In the genomic region with DNA sequence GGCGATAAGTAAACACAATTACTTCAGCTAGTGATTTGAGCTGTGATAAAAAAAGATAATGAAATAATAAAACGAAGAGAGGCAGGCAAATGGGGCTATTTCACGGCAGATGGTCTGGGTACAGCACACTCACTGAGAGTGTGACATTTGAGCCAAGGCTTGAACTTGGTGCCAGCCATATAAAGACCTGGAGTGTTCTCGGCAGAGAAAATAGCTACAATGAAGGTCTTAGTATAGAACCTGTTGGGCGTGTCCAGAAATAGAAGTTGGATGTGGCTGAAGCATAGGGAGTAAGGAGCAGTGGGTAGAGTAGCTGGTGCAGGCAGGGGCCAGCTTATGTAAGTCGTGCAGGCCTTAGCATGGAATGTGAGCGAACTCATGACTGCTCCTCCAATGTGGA, we compare ENCODE assay signal across 29 cellular contexts.
"Had no signal": no experiment of that assay in that cellular context is flagged by ENCODE, and none has a peak within 500 bp of the region (broad histone marks: within the 10 kb centered on the region; RNA-seq: fewer than 3 reads in every experiment).

No MANE protein-coding gene starts in this region.

- H3K27me3 Mint-ChIP-seq: stimulated activated naive B cell treated with anti-CD40 and anti-IgM and Interleukin-4, amounts not matched to agents 10 μg/mL and 1 μg/mL and 100 μg/mL, for 72 hours had no signal

- ATAC-seq: left cardiac atrium; left lung; lower lobe of right lung; naive thymus-derived CD8-positive, alpha-beta T cell; pancreas; right cardiac atrium; sciatic nerve; stimulated activated naive B cell treated with anti-CD40 and anti-IgM and Interleukin-4, amounts not matched to agents 10 μg/mL and 1 μg/mL and 100 μg/mL, for 72 hours; stimulated activated naive CD8-positive, alpha-beta T cell treated with anti-CD3 and anti-CD28 coated beads, Interleukin-15, Interleukin-2, amounts not matched to agents 100 U/mL and 50 U/mL, for 24 hours had no signal

- DNase-seq: kidney glomerular epithelial cell; left cardiac atrium; left lung; lower lobe of right lung; mammary epithelial cell; mesenchymal stem cell; naive thymus-derived CD8-positive, alpha-beta T cell; nucleus accumbens; pancreas; posterior cingulate gyrus; retina; right cardiac atrium; stimulated activated CD4-positive, alpha-beta T cell treated with anti-CD3 and anti-CD28 coated beads, Interleukin-12 subunit alpha, Interleukin-12 subunit beta, amount 100 ng/mL, for 4 hours; stimulated activated CD4-positive, alpha-beta T cell treated with anti-CD3 and anti-CD28 coated beads, Interleukin-15, amount 100 ng/mL, for 24 hours; stimulated activated CD4-positive, alpha-beta T cell treated with anti-CD3 and anti-CD28 coated beads, Interleukin-2, amount 100 ng/mL, for 24 hours; stimulated activated CD4-positive, alpha-beta T cell treated with anti-CD3 and anti-CD28 coated beads, Interleukin-4, amount 100 ng/mL, for 1 hour; stimulated activated naive B cell treated with anti-CD40 and anti-IgM and Interleukin-4, amounts not matched to agents 10 μg/mL and 1 μg/mL and 100 μg/mL, for 72 hours; stimulated activated naive CD8-positive, alpha-beta T cell treated with anti-CD3 and anti-CD28 coated beads, Interleukin-15, Interleukin-2, amounts not matched to agents 100 U/mL and 50 U/mL, for 24 hours; stomach; testis; thyroid gland; transverse colon; upper lobe of left lung had no signal

- H3K36me3 ChIP-seq: left lung, lower lobe of right lung, pancreas, prostate gland, stomach, thyroid gland, transverse colon, upper lobe of left lung, vagina had no signal

- H3K27ac Mint-ChIP-seq: naive thymus-derived CD8-positive, alpha-beta T cell; nephron; stimulated activated naive B cell treated with anti-CD40 and anti-IgM and Interleukin-4, amounts not matched to agents 10 μg/mL and 1 μg/mL and 100 μg/mL, for 72 hours had no signal

- H3K9me3 Mint-ChIP-seq: nephron, neural crest cell had no signal

- H3K4me3 Mint-ChIP-seq: naive thymus-derived CD8-positive, alpha-beta T cell; nephron; neural crest cell; stimulated activated naive B cell treated with anti-CD40 and anti-IgM and Interleukin-4, amounts not matched to agents 10 μg/mL and 1 μg/mL and 100 μg/mL, for 72 hours had no signal

- H3K36me3 Mint-ChIP-seq: naive thymus-derived CD8-positive, alpha-beta T cell; stimulated activated naive B cell treated with anti-CD40 and anti-IgM and Interleukin-4, amounts not matched to agents 10 μg/mL and 1 μg/mL and 100 μg/mL, for 72 hours had no signal

- H3K4me1 Mint-ChIP-seq: naive thymus-derived CD8-positive, alpha-beta T cell; nephron; stimulated activated naive B cell treated with anti-CD40 and anti-IgM and Interleukin-4, amounts not matched to agents 10 μg/mL and 1 μg/mL and 100 μg/mL, for 72 hours had no signal

- H3K27me3 ChIP-seq: left lung, pancreas, stomach, testis, thyroid gland, transverse colon, upper lobe of left lung, vagina had no signal

- H3K27ac ChIP-seq: left lung, lower lobe of right lung, pancreas, prostate gland, skin epidermis, stomach, testis, thyroid gland, transverse colon, upper lobe of left lung, vagina had no signal

- H3K4me1 ChIP-seq: left lung, pancreas, prostate gland, stomach, testis, transverse colon, upper lobe of left lung, vagina had no signal

- H3K4me3 ChIP-seq: left lung, lower lobe of right lung, pancreas, prostate gland, skin epidermis, stomach, testis, thyroid gland, transverse colon, upper lobe of left lung, vagina had no signal
